In genomic region chr20:11195899-11196558, GRCh38 we compare ENCODE assay signal across 12 cellular contexts.
DNase-seq lines count a peak whose midpoint lies in the region; ATAC-seq and TF ChIP-seq lines count a peak whose summit lies in the region.
"Had no signal": no experiment of that assay in that cellular context is flagged by ENCODE, and none has a peak within 500 bp of the region (broad histone marks: within the 10 kb centered on the region; RNA-seq: fewer than 3 reads in every experiment).

No MANE protein-coding gene starts in this region.

- DNase-seq in T1000 (lab: John Stamatoyannopoulos, UW), result peak; percentile 34
- peak in 1 of 5 donors; percentile 28 for DNase-seq in heart left ventricle
- peak; percentile 83 for DNase-seq in renal cortical epithelial cell (ENCODE audit: low read depth)
- DNase-seq in left lobe of liver (ENCODE audit: low spot score), result no peak
- no peak for DNase-seq in lower leg skin (ENCODE audit: low spot score in 2 of 2)
- no peak for DNase-seq in posterior vena cava (ENCODE audit: low spot score)
- DNase-seq: activated CD8-positive, alpha-beta T cell treated with anti-CD3 and anti-CD28 coated beads for 36 hours; Karpas-422; NCI-H526 treated with DMSO at 0.1 percent for 48 hours had no signal

- peak; percentile 55 for ATAC-seq in GM18868 (IDR thresholded peaks at IDR 0.05; ENCODE audit: unreplicated experiment)
- peak; percentile 58 to 90 (median 70) for ATAC-seq in heart left ventricle
- no peak for ATAC-seq in GM21526 (IDR thresholded peaks at IDR 0.05; ENCODE audit: low FRiP score, unreplicated experiment)
- no peak for ATAC-seq in left lobe of liver
- ATAC-seq: activated CD8-positive, alpha-beta T cell treated with anti-CD3 and anti-CD28 coated beads for 36 hours had no signal

- H3K36me3 ChIP-seq in heart left ventricle, result no peaks in the 10 kb centered on the region
- H3K36me3 ChIP-seq: adrenal gland had no signal

- WGBS in heart left ventricle, 4 donors, result 31 to 40% (median 38%) methylated on average over 7 to 8 of the region's 8 CpGs
- 46 to 56% methylated on average over 7 to 8 of the region's 8 CpGs for WGBS in lower leg skin, 2 donors

- peaks cover 0 to 41% (median 9%) of the 10 kb centered on the region in 12 donors for H3K4me1 ChIP-seq in heart left ventricle
- H3K4me1 ChIP-seq: adrenal gland had no signal

- intact Hi-C loops in heart left ventricle (cut with DNase I), result loop anchor here in 1 of 10 donors (10.0 kb wide), 1 partner anchor 81 kb away; no protein-coding TSS in a partner anchor
- intact Hi-C loops in lower leg skin (cut with DNase I; ENCODE audit: low total_unique reads), result no loop called here
- intact Hi-C loops in posterior vena cava (cut with DNase I), result no loop called here

- H3K27ac ChIP-seq in heart left ventricle, result peak overlapping the region in 11 of 12 donors; percentile 18 to 76 (median 59)
- H3K27ac ChIP-seq: adrenal gland had no signal

- TF ChIP-seq POLR2A in heart left ventricle (IDR thresholded peaks at IDR 0.05), result no peak
- TF ChIP-seq POLR2A in lower leg skin (IDR thresholded peaks at IDR 0.05), result no peak

- TF ChIP-seq CTCF in heart left ventricle (IDR thresholded peaks at IDR 0.05) (no peak), lower leg skin (IDR thresholded peaks at IDR 0.05) (no peak)

- H3K4me3 ChIP-seq in heart left ventricle, result no peak overlapping the region
- no peak overlapping the region for H3K4me3 ChIP-seq in lower leg skin (ENCODE audit: low read depth, poor library complexity, severe bottlenecking)
- H3K4me3 ChIP-seq: adrenal gland had no signal

- no peaks in the 10 kb centered on the region for H3K27me3 ChIP-seq in heart left ventricle
- H3K27me3 ChIP-seq: adrenal gland had no signal

- no peaks in the 10 kb centered on the region for H3K9me3 ChIP-seq in heart left ventricle
- H3K9me3 ChIP-seq: adrenal gland had no signal

Comparison
In these comparisons a context has a peak if more than half of its experiments do, and no peak if none do; other contexts are left out.
1. ATAC-seq: peak in GM18868 (single experiment) and heart left ventricle (4 of 4); none in GM21526 (single experiment) and left lobe of liver (single experiment).
2. DNase-seq: peak in T1000 (single experiment) and renal cortical epithelial cell (single experiment); none in left lobe of liver (single experiment), lower leg skin (0 of 2) and posterior vena cava (single experiment).